ENCODE assay signal across 9 cellular contexts in the genomic region with DNA sequence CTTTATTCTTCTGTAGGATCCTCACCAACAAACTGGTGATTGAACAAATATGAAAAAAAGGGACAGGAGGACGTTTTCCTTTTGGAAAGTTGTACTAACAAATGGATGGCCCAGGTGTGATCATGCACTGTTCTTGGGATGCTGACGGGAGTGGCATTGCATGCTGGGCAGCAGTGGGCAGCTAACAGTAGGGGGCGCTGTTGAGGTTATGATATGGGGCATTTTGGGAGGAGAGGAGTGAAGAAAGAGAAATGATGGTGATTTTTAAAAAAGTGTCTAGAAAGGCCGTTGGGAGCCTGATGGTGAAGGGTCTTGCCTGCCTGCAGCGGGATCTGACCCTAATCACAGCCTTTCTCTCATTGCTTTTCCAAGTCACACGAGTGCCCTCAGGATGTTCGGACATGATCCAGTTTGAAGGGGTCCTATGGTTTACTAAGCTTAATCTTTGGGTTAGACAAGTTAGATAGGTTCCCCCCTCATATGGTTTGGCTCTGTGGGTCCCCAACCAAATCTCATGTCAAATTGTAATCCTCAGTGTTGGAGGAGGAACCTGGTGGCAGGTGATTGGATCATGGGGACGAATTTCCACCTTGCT. TPM values are rescaled to one million over a fixed set of nuclear protein-coding genes. Genes with fewer than 3 reads are reported as not detected.
A peak's percentile ranks its signal among the peaks of the same experiment; 100 is the strongest.
DNase-seq lines count a peak whose midpoint lies in the region; ATAC-seq and TF ChIP-seq lines count a peak whose summit lies in the region.
"Had no signal": no experiment of that assay in that cellular context is flagged by ENCODE, and none has a peak within 500 bp of the region (broad histone marks: within the 10 kb centered on the region; RNA-seq: fewer than 3 reads in every experiment).

No MANE protein-coding gene starts in this region.

- CTCF ChIA-PET in GM10248 (lab: Yijun Ruan, JAX) = interaction anchor here (0.8 to 5.0 kb wide), 9 partner anchors 10 to 269 kb away, joined by 3 to 43 read pairs (median 4); no protein-coding TSS in a partner anchor

- ATAC-seq in RWPE2 (ENCODE audit: low read depth) (no peak), left lobe of liver (no peak), GM21381 (IDR thresholded peaks at IDR 0.05; ENCODE audit: unreplicated experiment) (no peak)
- ATAC-seq: left colon had no signal

- H3K27me3 ChIP-seq in RWPE2 (ENCODE audit: insufficient read depth, poor library complexity, severe bottlenecking) = no peaks in the 10 kb centered on the region

- peak; percentile 41 for DNase-seq in GM10248 (ENCODE audit: extremely low spot score)
- no peak for DNase-seq in RWPE2 (ENCODE audit: low spot score)
- peak; percentile 7 for DNase-seq in activated naive CD8-positive, alpha-beta T cell treated with anti-CD3 and anti-CD28 coated beads, Interleukin-2, amount 50 U/mL, for 16 hours (ENCODE audit: low read depth, low spot score)
- DNase-seq in nephron progenitor cell = no peak
- no peak for DNase-seq in left lobe of liver (ENCODE audit: low spot score)
- DNase-seq in NOMO-1 treated with DMSO at 0.1 percent for 48 hours (lab: John Stamatoyannopoulos, UW; ENCODE audit: unreplicated experiment) = no peak
- no peak for DNase-seq in NCI-H2227 treated with DMSO at 0.1 percent for 48 hours (lab: John Stamatoyannopoulos, UW)

- H3K9me3 Mint-ChIP-seq in nephron progenitor cell = peaks cover 41% of the 10 kb centered on the region

- H3K4me3 ChIP-seq in RWPE2 (ENCODE audit: severe bottlenecking) = no peak overlapping the region

- TF ChIP-seq CTCF in GM10248 (IDR thresholded peaks at IDR 0.05; ENCODE audit: control extremely low read depth, extremely low read depth, low read depth, missing control alignments) (peak; percentile 50), RWPE2 (IDR thresholded peaks at IDR 0.05; ENCODE audit: poor library complexity, severe bottlenecking) (peak; percentile 73), nephron progenitor cell (IDR thresholded peaks at IDR 0.05) (peak; percentile 35)

- no peak overlapping the region for H3K4me3 Mint-ChIP-seq in nephron progenitor cell

- H3K27ac ChIP-seq in RWPE2 (ENCODE audit: poor library complexity, severe bottlenecking) = no peak overlapping the region

- H3K9me3 ChIP-seq in RWPE2 (ENCODE audit: severe bottlenecking) = no peaks in the 10 kb centered on the region

- peaks cover 60% of the 10 kb centered on the region for H3K4me1 Mint-ChIP-seq in nephron progenitor cell

- peaks cover 13% of the 10 kb centered on the region for H3K4me1 ChIP-seq in RWPE2 (ENCODE audit: insufficient read depth, poor library complexity, severe bottlenecking)

- H3K36me3 ChIP-seq in RWPE2 (ENCODE audit: low read depth) = no peaks in the 10 kb centered on the region

- peak overlapping the region; percentile 51 for H3K27ac Mint-ChIP-seq in nephron progenitor cell

- peaks cover 20% of the 10 kb centered on the region for H3K36me3 Mint-ChIP-seq in nephron progenitor cell (ENCODE audit: low read depth)

- POLR2A ChIA-PET in GM10248 (lab: Yijun Ruan, JAX) = no interaction called here

- H3K27me3 Mint-ChIP-seq in nephron progenitor cell (ENCODE audit: low read depth, poor library complexity) = no peaks in the 10 kb centered on the region

RNA-seq across cellular contexts. Expression of a gene that starts 46.2 kb away (rescaled TPM):
- total RNA-seq in left lobe of liver = 0.23 TPM

Comparison
In these comparisons a context has a peak if more than half of its experiments do, and no peak if none do; other contexts are left out.
1. DNase-seq: peak in GM10248 (single experiment) and activated naive CD8-positive, alpha-beta T cell treated with anti-CD3 and anti-CD28 coated beads, Interleukin-2, amount 50 U/mL, for 16 hours (single experiment); none in RWPE2 (single experiment), nephron progenitor cell (single experiment), left lobe of liver (single experiment), NOMO-1 treated with DMSO at 0.1 percent for 48 hours (single experiment) and NCI-H2227 treated with DMSO at 0.1 percent for 48 hours (single experiment).
2. Peak in every context shown above with its lines, with median percentiles within 50 percentile points of each other: CTCF ChIP-seq.